Comparison of ENCODE assay signal across 10 cellular contexts in genomic region chr12:44847403-44847802, GRCh38. TPM values are rescaled to one million over a fixed set of nuclear protein-coding genes. Genes with fewer than 3 reads are reported as not detected.
DNase-seq lines count a peak whose midpoint lies in the region; ATAC-seq and TF ChIP-seq lines count a peak whose summit lies in the region.
"Had no signal": no experiment of that assay in that cellular context is flagged by ENCODE, and none has a peak within 500 bp of the region (broad histone marks: within the 10 kb centered on the region; RNA-seq: fewer than 3 reads in every experiment).

No MANE protein-coding gene starts in this region.

- TF ChIP-seq CTCF in DOHH2 (IDR thresholded peaks at IDR 0.05; ENCODE audit: low read depth, low read length, poor library complexity, severe bottlenecking): no peak

- H3F3A ChIP-seq in DOHH2 (ENCODE audit: control insufficient read depth, insufficient read depth): peaks cover 16% of the 10 kb centered on the region

- no peaks in the 10 kb centered on the region for H3K9me3 Mint-ChIP-seq in activated T-helper 2 cell treated with anti-CD3 and anti-CD28 coated beads, Interferon-gamma antibody, Interleukin-2, Interleukin-4, amounts not matched to agents 10 μg/mL and 5 μg/mL and 100 μg/mL, durations not matched to agents 14 hours and 24 hours and 36 hours
- H3K9me3 Mint-ChIP-seq: dendritic cell treated with granulocyte-macrophage colony-stimulating factor and Interleukin-4, amounts not matched to agents 40 ng/mL and 50 ng/mL, for 4 days had no signal

- intact Hi-C loops in activated T-helper 2 cell treated with anti-CD3 and anti-CD28 coated beads, Interferon-gamma antibody, Interleukin-2, Interleukin-4, amounts not matched to agents 10 μg/mL and 5 μg/mL and 100 μg/mL, durations not matched to agents 14 hours and 24 hours and 36 hours (cut with micrococcal nuclease): loop anchor here (10.0 kb wide), 1 partner anchor 387 kb away; no protein-coding TSS in a partner anchor

- 0 out of 2 replicates have a peak, but pooled peaks cover 4% of the 10 kb centered on the region for H3K36me3 ChIP-seq in DOHH2 (ENCODE audit: control insufficient read depth, low read length)
- H3K36me3 ChIP-seq: heart left ventricle had no signal

- H3K36me3 Mint-ChIP-seq in activated T-helper 2 cell treated with anti-CD3 and anti-CD28 coated beads, Interferon-gamma antibody, Interleukin-2, Interleukin-4, amounts not matched to agents 10 μg/mL and 5 μg/mL and 100 μg/mL, durations not matched to agents 14 hours and 24 hours and 36 hours (ENCODE audit: low read depth): peaks cover 6% of the 10 kb centered on the region

- peak overlapping the region; percentile 26 for H3K4me3 Mint-ChIP-seq in activated T-helper 2 cell treated with anti-CD3 and anti-CD28 coated beads, Interferon-gamma antibody, Interleukin-2, Interleukin-4, amounts not matched to agents 10 μg/mL and 5 μg/mL and 100 μg/mL, durations not matched to agents 14 hours and 24 hours and 36 hours (ENCODE audit: low read depth)
- H3K4me3 Mint-ChIP-seq: dendritic cell treated with granulocyte-macrophage colony-stimulating factor and Interleukin-4, amounts not matched to agents 40 ng/mL and 50 ng/mL, for 4 days had no signal

- peak overlapping the region; percentile 55 for H3K4me3 ChIP-seq in DOHH2 (ENCODE audit: low read length)
- H3K4me3 ChIP-seq: heart left ventricle had no signal

- no peak for DNase-seq in activated T-helper 2 cell treated with anti-CD3 and anti-CD28 coated beads, Interferon-gamma antibody, Interleukin-2, Interleukin-4, amounts not matched to agents 10 μg/mL and 5 μg/mL and 100 μg/mL, durations not matched to agents 14 hours and 24 hours and 36 hours (ENCODE audit: low spot score)
- DNase-seq in T1000 (lab: John Stamatoyannopoulos, UW) (no peak), HT-29 (ENCODE audit: low spot score) (no peak), amniotic stem cell (lab: John Stamatoyannopoulos, UW) (no peak)
- DNase-seq: heart left ventricle had no signal

- H3K4me2 ChIP-seq in DOHH2 (ENCODE audit: low read length): peak overlapping the region; percentile 62

- H4K20me1 ChIP-seq in DOHH2 (ENCODE audit: control insufficient read depth, insufficient read depth, low read depth, low read length): no peaks in the 10 kb centered on the region

- no peaks in the 10 kb centered on the region for H3K79me2 ChIP-seq in DOHH2 (ENCODE audit: control insufficient read depth, low read length)

- H3K27ac ChIP-seq in DOHH2 (ENCODE audit: low read depth, low read length): peak overlapping the region; percentile 88

- H3K9me3 ChIP-seq in DOHH2 (ENCODE audit: control insufficient read depth, insufficient read depth, low read length): no peaks in the 10 kb centered on the region
- H3K9me3 ChIP-seq: heart left ventricle had no signal

- peaks cover 60% of the 10 kb centered on the region for H3K4me1 Mint-ChIP-seq in activated T-helper 2 cell treated with anti-CD3 and anti-CD28 coated beads, Interferon-gamma antibody, Interleukin-2, Interleukin-4, amounts not matched to agents 10 μg/mL and 5 μg/mL and 100 μg/mL, durations not matched to agents 14 hours and 24 hours and 36 hours (ENCODE audit: low read depth)

- H3K4me1 ChIP-seq in DOHH2 (ENCODE audit: control insufficient read depth, low read length): peaks cover 64% of the 10 kb centered on the region
- H3K4me1 ChIP-seq: heart left ventricle had no signal

- H3K27ac Mint-ChIP-seq in activated T-helper 2 cell treated with anti-CD3 and anti-CD28 coated beads, Interferon-gamma antibody, Interleukin-2, Interleukin-4, amounts not matched to agents 10 μg/mL and 5 μg/mL and 100 μg/mL, durations not matched to agents 14 hours and 24 hours and 36 hours: peak overlapping the region; percentile 90
- H3K27ac Mint-ChIP-seq: dendritic cell treated with granulocyte-macrophage colony-stimulating factor and Interleukin-4, amounts not matched to agents 40 ng/mL and 50 ng/mL, for 4 days had no signal

- ATAC-seq in GM19397 (IDR thresholded peaks at IDR 0.05; ENCODE audit: unreplicated experiment): peak; percentile 16
- peak; percentile 21 for ATAC-seq in HG03045 (IDR thresholded peaks at IDR 0.05; ENCODE audit: unreplicated experiment)
- ATAC-seq in GM18873 (IDR thresholded peaks at IDR 0.05; ENCODE audit: low FRiP score, unreplicated experiment): no peak
- ATAC-seq: heart left ventricle had no signal

- H3K27me3 ChIP-seq in DOHH2 (ENCODE audit: control insufficient read depth, low read length): no peaks in the 10 kb centered on the region

- no peaks in the 10 kb centered on the region for H3K9me2 ChIP-seq in DOHH2 (replicated peaks; ENCODE audit: control insufficient read depth, low read length)

- no peaks in the 10 kb centered on the region for H3K27me3 Mint-ChIP-seq in activated T-helper 2 cell treated with anti-CD3 and anti-CD28 coated beads, Interferon-gamma antibody, Interleukin-2, Interleukin-4, amounts not matched to agents 10 μg/mL and 5 μg/mL and 100 μg/mL, durations not matched to agents 14 hours and 24 hours and 36 hours (ENCODE audit: low read depth)
- H3K27me3 Mint-ChIP-seq: dendritic cell treated with granulocyte-macrophage colony-stimulating factor and Interleukin-4, amounts not matched to agents 40 ng/mL and 50 ng/mL, for 4 days had no signal

RNA-seq across cellular contexts. Expression of gene NELL2, which starts 28.7 kb away (rescaled TPM):
- total RNA-seq in activated T-helper 2 cell treated with anti-CD3 and anti-CD28 coated beads, Interferon-gamma antibody, Interleukin-2, Interleukin-4, amounts not matched to agents 10 μg/mL and 5 μg/mL and 100 μg/mL, durations not matched to agents 14 hours and 24 hours and 36 hours: 7.7 and 10.2 TPM in 2 replicates
- not detected in 2 replicates for total RNA-seq in HT-29 (2014; rRNA removed; shearing (Covaris generic))
